ENCODE assay signal across 1 cellular context in the genomic region with DNA sequence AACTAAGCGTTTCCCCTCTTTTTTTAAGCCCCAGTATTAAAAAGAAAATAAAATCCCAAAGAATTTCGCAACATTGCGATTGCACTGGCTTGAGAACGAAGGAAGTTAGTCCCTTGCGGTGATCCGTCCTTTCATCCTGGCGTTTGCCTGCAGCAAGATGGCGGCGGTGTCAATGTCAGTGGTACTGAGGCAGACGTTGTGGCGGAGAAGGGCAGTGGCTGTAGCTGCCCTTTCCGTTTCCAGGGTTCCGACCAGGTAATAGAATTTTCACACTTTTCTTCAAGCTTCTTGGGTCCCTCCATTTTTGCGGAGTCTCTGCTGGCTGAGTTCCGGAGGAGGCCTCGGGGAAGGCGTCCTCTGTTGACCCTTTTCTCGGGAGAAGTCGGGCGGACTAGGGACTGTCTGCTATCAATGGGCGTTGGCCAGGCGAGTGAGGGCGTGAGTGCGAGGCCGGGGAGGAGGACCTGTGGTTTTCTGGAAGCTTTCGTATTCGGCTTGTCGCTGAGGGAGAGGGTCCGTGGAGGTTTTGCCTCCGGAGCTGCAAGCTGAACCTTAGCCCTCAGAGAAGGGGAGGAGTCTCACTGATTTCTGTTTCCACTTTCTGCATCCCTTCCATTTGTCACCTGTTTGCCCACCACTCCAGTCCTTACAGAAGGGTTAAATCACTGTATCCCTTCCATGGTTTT.
TF ChIP-seq lines count a peak whose summit lies in the region.

A gene (plus strand): TSS at position 134 of the 686 bp plus-strand sequence. CDS start 24 bp downstream, at position 158.

TF ChIP-seq in K562, 482 proteins besides CTCF, POLR2A, EP300 and RAD21 (continued from another document and continues in another):
- TF ChIP-seq, protein P1, sequence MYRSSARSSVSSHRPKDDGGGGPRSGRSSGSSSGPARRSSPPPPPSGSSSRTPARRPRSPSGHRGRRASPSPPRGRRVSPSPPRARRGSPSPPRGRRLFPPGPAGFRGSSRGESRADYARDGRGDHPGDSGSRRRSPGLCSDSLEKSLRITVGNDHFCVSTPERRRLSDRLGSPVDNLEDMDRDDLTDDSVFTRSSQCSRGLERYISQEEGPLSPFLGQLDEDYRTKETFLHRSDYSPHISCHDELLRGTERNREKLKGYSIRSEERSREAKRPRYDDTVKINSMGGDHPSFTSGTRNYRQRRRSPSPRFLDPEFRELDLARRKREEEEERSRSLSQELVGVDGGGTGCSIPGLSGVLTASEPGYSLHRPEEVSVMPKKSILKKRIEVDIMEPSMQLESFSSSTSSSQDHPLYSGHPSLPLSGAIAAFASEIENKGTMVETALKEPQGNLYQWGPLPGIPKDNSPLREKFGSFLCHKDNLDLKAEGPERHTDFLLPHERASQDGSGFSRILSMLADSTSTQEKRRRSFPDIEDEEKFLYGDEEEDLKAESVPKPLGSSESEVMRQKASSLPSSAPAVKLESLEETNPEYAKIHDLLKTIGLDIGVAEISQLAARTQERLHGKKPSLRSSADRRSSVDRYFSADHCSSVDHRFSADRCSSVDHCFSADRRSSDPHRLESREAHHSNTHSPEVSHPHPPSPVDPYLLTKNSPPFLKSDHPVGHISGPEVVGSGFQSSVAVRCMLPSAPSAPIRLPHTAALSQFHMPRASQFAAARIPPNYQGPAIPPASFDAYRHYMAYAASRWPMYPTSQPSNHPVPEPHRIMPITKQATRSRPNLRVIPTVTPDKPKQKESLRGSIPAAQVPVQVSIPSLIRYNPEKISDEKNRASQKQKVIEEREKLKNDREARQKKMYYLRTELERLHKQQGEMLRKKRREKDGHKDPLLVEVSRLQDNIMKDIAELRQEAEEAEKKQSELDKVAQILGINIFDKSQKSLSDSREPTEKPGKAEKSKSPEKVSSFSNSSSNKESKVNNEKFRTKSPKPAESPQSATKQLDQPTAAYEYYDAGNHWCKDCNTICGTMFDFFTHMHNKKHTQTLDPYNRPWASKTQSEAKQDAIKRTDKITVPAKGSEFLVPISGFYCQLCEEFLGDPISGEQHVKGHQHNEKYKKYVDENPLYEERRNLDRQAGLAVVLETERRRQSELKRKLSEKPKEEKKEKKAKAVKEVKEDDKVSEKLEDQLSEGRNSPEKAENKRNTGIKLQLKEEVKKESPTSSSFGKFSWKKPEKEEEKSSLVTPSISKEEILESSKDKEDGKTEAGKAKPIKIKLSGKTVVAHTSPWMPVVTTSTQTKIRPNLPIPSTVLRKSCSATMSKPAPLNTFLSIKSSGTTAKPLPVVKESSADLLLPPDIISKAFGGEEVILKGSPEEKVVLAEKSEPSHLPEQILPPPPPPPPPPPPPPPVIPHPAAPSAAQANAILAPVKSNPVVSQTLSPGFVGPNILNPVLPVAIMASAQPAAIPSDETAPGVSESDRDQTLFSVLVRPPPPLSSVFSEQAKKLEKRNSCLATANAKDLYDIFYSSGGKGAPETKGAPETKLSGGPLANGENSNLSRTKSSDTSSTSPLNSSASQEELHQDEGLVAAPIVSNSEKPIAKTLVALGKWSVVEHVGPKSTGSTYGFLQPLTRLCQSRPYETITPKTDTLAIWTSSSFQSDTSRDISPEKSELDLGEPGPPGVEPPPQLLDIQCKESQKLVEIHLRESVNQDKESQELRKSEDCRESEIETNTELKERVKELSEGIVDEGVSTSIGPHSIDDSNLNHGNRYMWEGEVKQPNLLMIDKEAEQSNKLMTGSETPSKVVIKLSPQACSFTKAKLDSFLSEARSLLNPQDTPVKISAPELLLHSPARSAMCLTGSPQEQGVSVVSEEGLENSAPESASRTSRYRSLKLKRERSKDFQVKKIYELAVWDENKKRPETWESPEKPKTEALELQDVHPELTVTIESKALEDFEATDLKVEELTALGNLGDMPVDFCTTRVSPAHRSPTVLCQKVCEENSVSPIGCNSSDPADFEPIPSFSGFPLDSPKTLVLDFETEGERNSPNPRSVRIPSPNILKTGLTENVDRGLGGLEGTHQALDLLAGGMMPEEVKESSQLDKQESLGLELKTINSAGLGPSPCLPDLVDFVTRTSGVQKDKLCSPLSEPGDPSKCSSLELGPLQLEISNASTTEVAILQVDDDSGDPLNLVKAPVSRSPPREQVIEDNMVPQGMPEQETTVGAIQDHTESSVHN (IDR thresholded peaks at IDR 0.05; ENCODE audit: borderline replicate concordance in 1 of 2, low read depth in 1 of 2) = no peak
- no peak for TF ChIP-seq FOXJ2 (tag; IDR thresholded peaks at IDR 0.05)
- TF ChIP-seq ZNF384 (IDR thresholded peaks at IDR 0.05; ENCODE audit: low read depth, low read length) = no peak
- no peak for TF ChIP-seq MCM5 (IDR thresholded peaks at IDR 0.05; ENCODE audit: low read depth)
- TF ChIP-seq CBX3 (IDR thresholded peaks at IDR 0.05; ENCODE audit: borderline replicate concordance in 1 of 2, low read length in 2 of 2) = peak in 1 of 2 experiments; percentile 39; a peak in 1 of 3 replicates
- TF ChIP-seq TEAD1 (CRISPR knock-in tag; IDR thresholded peaks at IDR 0.05) = 0 out of 4 replicates have a peak, but pooled peaks have one; percentile 35 to 54
- no peak for TF ChIP-seq ZNF212 (CRISPR knock-in tag; IDR thresholded peaks at IDR 0.05)
- TF ChIP-seq TEAD2 (tag; IDR thresholded peaks at IDR 0.05) = no peak
- TF ChIP-seq, protein P2, sequence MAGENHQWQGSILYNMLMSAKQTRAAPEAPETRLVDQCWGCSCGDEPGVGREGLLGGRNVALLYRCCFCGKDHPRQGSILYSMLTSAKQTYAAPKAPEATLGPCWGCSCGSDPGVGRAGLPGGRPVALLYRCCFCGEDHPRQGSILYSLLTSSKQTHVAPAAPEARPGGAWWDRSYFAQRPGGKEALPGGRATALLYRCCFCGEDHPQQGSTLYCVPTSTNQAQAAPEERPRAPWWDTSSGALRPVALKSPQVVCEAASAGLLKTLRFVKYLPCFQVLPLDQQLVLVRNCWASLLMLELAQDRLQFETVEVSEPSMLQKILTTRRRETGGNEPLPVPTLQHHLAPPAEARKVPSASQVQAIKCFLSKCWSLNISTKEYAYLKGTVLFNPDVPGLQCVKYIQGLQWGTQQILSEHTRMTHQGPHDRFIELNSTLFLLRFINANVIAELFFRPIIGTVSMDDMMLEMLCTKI (IDR thresholded peaks at IDR 0.05; ENCODE audit: partially characterized antibody) = no peak
- TF ChIP-seq HNRNPLL (IDR thresholded peaks at IDR 0.05; ENCODE audit: low read depth, low read length, poor library complexity, severe bottlenecking) = no peak
- peak; percentile 87 for TF ChIP-seq POLR2B (IDR thresholded peaks at IDR 0.05; ENCODE audit: low read depth, partially characterized antibody)
- TF ChIP-seq RBM34 (IDR thresholded peaks at IDR 0.05; ENCODE audit: borderline replicate concordance, insufficient read depth, low read length) = no peak
- TF ChIP-seq ZNF184 (CRISPR knock-in tag; IDR thresholded peaks at IDR 0.05) = no peak
- no peak for TF ChIP-seq NFE2L1 (tag; IDR thresholded peaks at IDR 0.05; ENCODE audit: borderline replicate concordance, low read depth)
- peak in 1 of 2 experiments; percentile 39; a peak in 1 of 4 replicates for TF ChIP-seq NRF1 (conservative IDR thresholded peaks at IDR 0.05 in 1 of 2, IDR thresholded peaks at IDR 0.05 in 1 of 2)
- no peak for TF ChIP-seq ZNF586 (CRISPR knock-in tag; conservative IDR thresholded peaks at IDR 0.05)
- 0 out of 2 replicates have a peak, but pooled peaks have one; percentile 72 for TF ChIP-seq ILF3 (IDR thresholded peaks at IDR 0.05; ENCODE audit: borderline replicate concordance)
- TF ChIP-seq ZNF408 (CRISPR knock-in tag; IDR thresholded peaks at IDR 0.05; ENCODE audit: low read depth) = no peak
- TF ChIP-seq ARNT (IDR thresholded peaks at IDR 0.05) = no peak; a peak in 1 of 4 replicates
- no peak for TF ChIP-seq ZNF224 (CRISPR knock-in tag; IDR thresholded peaks at IDR 0.05)
- peak; percentile 39; the same call in 1 of the 2 replicates for TF ChIP-seq KAT7 (CRISPR knock-in tag; IDR thresholded peaks at IDR 0.05; ENCODE audit: borderline replicate concordance)
- no peak for TF ChIP-seq ZFP1 (CRISPR knock-in tag; IDR thresholded peaks at IDR 0.05)
- no peak for TF ChIP-seq U2AF2 (optimal IDR thresholded peaks at IDR 0.05; ENCODE audit: low read depth, low read length)
- TF ChIP-seq ZNF75A (CRISPR knock-in tag; IDR thresholded peaks at IDR 0.05) = peak; percentile 27; the same call in 1 of the 2 replicates
- no peak; the same call in 1 of the 2 replicates for TF ChIP-seq MAFK (IDR thresholded peaks at IDR 0.05; ENCODE audit: low read length)
- TF ChIP-seq, protein P3, sequence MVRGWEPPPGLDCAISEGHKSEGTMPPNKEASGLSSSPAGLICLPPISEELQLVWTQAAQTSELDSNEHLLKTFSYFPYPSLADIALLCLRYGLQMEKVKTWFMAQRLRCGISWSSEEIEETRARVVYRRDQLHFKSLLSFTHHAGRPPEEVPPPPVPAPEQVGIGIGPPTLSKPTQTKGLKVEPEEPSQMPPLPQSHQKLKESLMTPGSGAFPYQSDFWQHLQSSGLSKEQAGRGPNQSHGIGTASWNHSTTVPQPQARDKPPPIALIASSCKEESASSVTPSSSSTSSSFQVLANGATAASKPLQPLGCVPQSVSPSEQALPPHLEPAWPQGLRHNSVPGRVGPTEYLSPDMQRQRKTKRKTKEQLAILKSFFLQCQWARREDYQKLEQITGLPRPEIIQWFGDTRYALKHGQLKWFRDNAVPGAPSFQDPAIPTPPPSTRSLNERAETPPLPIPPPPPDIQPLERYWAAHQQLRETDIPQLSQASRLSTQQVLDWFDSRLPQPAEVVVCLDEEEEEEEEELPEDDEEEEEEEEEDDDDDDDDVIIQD (CRISPR knock-in tag; IDR thresholded peaks at IDR 0.05) = no peak
- TF ChIP-seq CREB1 (IDR thresholded peaks at IDR 0.05) = no peak
- no peak for TF ChIP-seq CREB1 (CRISPR knock-in tag; IDR thresholded peaks at IDR 0.05)
- TF ChIP-seq ZFPM2 (CRISPR knock-in tag; IDR thresholded peaks at IDR 0.05) = no peak
- TF ChIP-seq CBFB (CRISPR knock-in tag; IDR thresholded peaks at IDR 0.05) = no peak
- TF ChIP-seq, protein P4, sequence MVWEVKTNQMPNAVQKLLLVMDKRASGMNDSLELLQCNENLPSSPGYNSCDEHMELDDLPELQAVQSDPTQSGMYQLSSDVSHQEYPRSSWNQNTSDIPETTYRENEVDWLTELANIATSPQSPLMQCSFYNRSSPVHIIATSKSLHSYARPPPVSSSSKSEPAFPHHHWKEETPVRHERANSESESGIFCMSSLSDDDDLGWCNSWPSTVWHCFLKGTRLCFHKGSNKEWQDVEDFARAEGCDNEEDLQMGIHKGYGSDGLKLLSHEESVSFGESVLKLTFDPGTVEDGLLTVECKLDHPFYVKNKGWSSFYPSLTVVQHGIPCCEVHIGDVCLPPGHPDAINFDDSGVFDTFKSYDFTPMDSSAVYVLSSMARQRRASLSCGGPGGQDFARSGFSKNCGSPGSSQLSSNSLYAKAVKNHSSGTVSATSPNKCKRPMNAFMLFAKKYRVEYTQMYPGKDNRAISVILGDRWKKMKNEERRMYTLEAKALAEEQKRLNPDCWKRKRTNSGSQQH (CRISPR knock-in tag; IDR thresholded peaks at IDR 0.05) = no peak
- TF ChIP-seq RFX7 (CRISPR knock-in tag; IDR thresholded peaks at IDR 0.05) = no peak
- TF ChIP-seq PHTF2 (CRISPR knock-in tag; IDR thresholded peaks at IDR 0.05) = no peak
- no peak for TF ChIP-seq ZNF76 (CRISPR knock-in tag; IDR thresholded peaks at IDR 0.05; ENCODE audit: borderline replicate concordance)
- TF ChIP-seq YY1 (IDR thresholded peaks at IDR 0.05; ENCODE audit: borderline replicate concordance in 1 of 3, control insufficient read depth in 1 of 3, extremely low read depth in 1 of 3, insufficient read depth in 3 of 3, insufficient read length in 1 of 3, insufficient replicate concordance in 2 of 3, low read depth in 1 of 3, low read length in 2 of 3) = peak; percentile 91 to 98 (median 95)
- TF ChIP-seq TSC22D4 (tag; IDR thresholded peaks at IDR 0.05) = no peak
- TF ChIP-seq, protein P5, sequence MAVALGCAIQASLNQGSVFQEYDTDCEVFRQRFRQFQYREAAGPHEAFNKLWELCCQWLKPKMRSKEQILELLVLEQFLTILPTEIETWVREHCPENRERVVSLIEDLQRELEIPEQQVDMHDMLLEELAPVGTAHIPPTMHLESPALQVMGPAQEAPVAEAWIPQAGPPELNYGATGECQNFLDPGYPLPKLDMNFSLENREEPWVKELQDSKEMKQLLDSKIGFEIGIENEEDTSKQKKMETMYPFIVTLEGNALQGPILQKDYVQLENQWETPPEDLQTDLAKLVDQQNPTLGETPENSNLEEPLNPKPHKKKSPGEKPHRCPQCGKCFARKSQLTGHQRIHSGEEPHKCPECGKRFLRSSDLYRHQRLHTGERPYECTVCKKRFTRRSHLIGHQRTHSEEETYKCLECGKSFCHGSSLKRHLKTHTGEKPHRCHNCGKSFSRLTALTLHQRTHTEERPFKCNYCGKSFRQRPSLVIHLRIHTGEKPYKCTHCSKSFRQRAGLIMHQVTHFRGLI (CRISPR knock-in tag; IDR thresholded peaks at IDR 0.05) = no peak
- TF ChIP-seq CC2D1A (IDR thresholded peaks at IDR 0.05) = peak; percentile 77
- no peak for TF ChIP-seq ZNF444 (CRISPR knock-in tag; IDR thresholded peaks at IDR 0.05)
- no peak for TF ChIP-seq SMARCA5 (IDR thresholded peaks at IDR 0.05)
- no peak for TF ChIP-seq SLC30A9 (CRISPR knock-in tag; IDR thresholded peaks at IDR 0.05)
- TF ChIP-seq, protein P6, sequence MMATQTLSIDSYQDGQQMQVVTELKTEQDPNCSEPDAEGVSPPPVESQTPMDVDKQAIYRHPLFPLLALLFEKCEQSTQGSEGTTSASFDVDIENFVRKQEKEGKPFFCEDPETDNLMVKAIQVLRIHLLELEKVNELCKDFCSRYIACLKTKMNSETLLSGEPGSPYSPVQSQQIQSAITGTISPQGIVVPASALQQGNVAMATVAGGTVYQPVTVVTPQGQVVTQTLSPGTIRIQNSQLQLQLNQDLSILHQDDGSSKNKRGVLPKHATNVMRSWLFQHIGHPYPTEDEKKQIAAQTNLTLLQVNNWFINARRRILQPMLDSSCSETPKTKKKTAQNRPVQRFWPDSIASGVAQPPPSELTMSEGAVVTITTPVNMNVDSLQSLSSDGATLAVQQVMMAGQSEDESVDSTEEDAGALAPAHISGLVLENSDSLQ (IDR thresholded peaks at IDR 0.05) = peak; percentile 57
- no peak for TF ChIP-seq HNRNPUL1 (IDR thresholded peaks at IDR 0.05; ENCODE audit: low read length)
- TF ChIP-seq DIDO1 (tag; IDR thresholded peaks at IDR 0.05; ENCODE audit: low read depth) = peak; percentile 68; the same call in 1 of the 2 replicates
- TF ChIP-seq, protein P7, sequence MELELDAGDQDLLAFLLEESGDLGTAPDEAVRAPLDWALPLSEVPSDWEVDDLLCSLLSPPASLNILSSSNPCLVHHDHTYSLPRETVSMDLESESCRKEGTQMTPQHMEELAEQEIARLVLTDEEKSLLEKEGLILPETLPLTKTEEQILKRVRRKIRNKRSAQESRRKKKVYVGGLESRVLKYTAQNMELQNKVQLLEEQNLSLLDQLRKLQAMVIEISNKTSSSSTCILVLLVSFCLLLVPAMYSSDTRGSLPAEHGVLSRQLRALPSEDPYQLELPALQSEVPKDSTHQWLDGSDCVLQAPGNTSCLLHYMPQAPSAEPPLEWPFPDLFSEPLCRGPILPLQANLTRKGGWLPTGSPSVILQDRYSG (tag; conservative IDR thresholded peaks at IDR 0.05; ENCODE audit: low read depth) = peak; percentile 55; the same call in 1 of the 2 replicates
- TF ChIP-seq, protein P8, sequence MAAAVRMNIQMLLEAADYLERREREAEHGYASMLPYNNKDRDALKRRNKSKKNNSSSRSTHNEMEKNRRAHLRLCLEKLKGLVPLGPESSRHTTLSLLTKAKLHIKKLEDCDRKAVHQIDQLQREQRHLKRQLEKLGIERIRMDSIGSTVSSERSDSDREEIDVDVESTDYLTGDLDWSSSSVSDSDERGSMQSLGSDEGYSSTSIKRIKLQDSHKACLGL (CRISPR knock-in tag; IDR thresholded peaks at IDR 0.05; ENCODE audit: borderline replicate concordance, poor library complexity, severe bottlenecking) = no peak
